Comparison of ENCODE assay signal across 11 cellular contexts in the genomic region with DNA sequence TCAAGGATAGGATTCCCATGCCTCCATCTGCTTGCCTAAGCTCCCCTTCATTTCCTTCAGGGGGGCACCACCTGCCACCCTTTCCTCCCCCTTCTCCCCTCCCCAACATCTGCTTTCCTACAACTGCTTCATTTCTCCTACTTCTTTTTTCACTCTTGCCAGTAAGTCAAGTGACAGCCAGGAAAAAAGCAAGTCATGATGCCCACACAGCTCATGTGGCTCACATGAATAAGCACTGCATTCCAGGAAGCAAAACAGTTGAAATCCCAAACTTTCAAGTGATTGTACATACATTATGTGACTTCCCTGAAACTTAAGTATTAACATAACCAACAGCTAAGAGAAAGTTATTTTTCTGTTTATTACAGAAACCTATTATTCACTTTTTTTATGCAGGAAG.
DNase-seq lines count a peak whose midpoint lies in the region; ATAC-seq lines count a peak whose summit lies in the region.
"Had no signal": no experiment of that assay in that cellular context is flagged by ENCODE, and none has a peak within 500 bp of the region (broad histone marks: within the 10 kb centered on the region; RNA-seq: fewer than 3 reads in every experiment).

No MANE protein-coding gene starts in this region.

- H3K27me3 ChIP-seq in SJSA1 (replicated peaks) = no peaks in the 10 kb centered on the region

- H3K4me1 ChIP-seq in SJSA1 (replicated peaks) = peaks cover 89% of the 10 kb centered on the region

- peaks cover 2% of the 10 kb centered on the region for H3K9me3 ChIP-seq in SJSA1 (replicated peaks)

- DNase-seq in ELR (ENCODE audit: low read depth) = peak; percentile 43
- peak in 1 of 2 experiments; percentile 54 for DNase-seq in SJSA1 (ENCODE audit: low read depth in 1 of 2, low spot score in 2 of 2)
- peak; percentile 63 for DNase-seq in foreskin melanocyte
- no peak for DNase-seq in NCI-H1930 (lab: John Stamatoyannopoulos, UW)
- no peak for DNase-seq in MV-4-11 (lab: John Stamatoyannopoulos, UW)
- no peak for DNase-seq in activated effector memory CD4-positive, alpha-beta T cell treated with anti-CD3 and anti-CD28 coated beads, Interleukin-2, amount 50 U/mL, for 16 hours
- DNase-seq: activated CD4-positive, CD25-positive, alpha-beta regulatory T cell treated with anti-CD3 and anti-CD28 coated beads, Interleukin-2, amount 50 U/mL, for 72 hours; midbrain; NCI-H526 treated with DMSO at 0.1 percent for 48 hours had no signal

- peak overlapping the region; percentile 74 for H3K27ac ChIP-seq in SJSA1
- peak overlapping the region in 12 of 21 experiments; percentile 1 to 77 (median 54) for H3K27ac ChIP-seq in skin epidermis

- H3K36me3 ChIP-seq in SJSA1 = peaks cover 73% of the 10 kb centered on the region

- no peak for ATAC-seq in HG02763 (IDR thresholded peaks at IDR 0.05; ENCODE audit: unreplicated experiment)

- H3K4me3 ChIP-seq in SJSA1 (no peak overlapping the region), skin epidermis (no peak overlapping the region)

Comparison
In these comparisons a context has a peak if more than half of its experiments do, and no peak if none do; other contexts are left out.
1. DNase-seq: peak in ELR (single experiment) and foreskin melanocyte (single experiment); none in NCI-H1930 (0 of 2), MV-4-11 (single experiment) and activated effector memory CD4-positive, alpha-beta T cell treated with anti-CD3 and anti-CD28 coated beads, Interleukin-2, amount 50 U/mL, for 16 hours (single experiment).